In the genomic region with DNA sequence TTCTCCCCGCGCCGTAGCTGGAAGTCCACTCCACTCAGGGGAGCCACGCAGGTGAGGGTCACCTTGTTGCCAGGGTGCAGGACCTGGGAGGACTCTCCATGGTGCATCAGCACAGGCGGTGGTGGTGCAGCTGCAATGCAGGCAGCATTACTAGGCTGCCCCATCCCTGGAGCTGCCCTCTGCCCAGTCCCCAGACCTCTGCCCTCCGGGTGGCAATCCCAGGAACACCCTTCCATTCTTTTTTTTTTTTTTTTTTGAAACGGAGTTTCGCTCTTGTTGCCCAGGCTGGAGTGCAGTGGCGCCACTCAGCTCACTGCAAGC, we compare ENCODE assay signal across 18 cellular contexts.
"Had no signal": no experiment of that assay in that cellular context is flagged by ENCODE, and none has a peak within 500 bp of the region (broad histone marks: within the 10 kb centered on the region; RNA-seq: fewer than 3 reads in every experiment).

No MANE protein-coding gene starts in this region.

- H3K27ac ChIP-seq: dorsolateral prefrontal cortex, heart left ventricle, parathyroid adenoma, prostate gland, sigmoid colon, skin epidermis had no signal

- FAIRE-seq: frontal cortex had no signal

- H3K9ac ChIP-seq: parathyroid adenoma had no signal

- ATAC-seq: heart left ventricle; left ventricle myocardium superior; naive thymus-derived CD4-positive, alpha-beta T cell had no signal

- H3K4me1 ChIP-seq: prostate gland had no signal

- H3K36me3 ChIP-seq: heart left ventricle, prostate gland, sigmoid colon had no signal

- H3K9me3 ChIP-seq: heart left ventricle, prostate gland, sigmoid colon had no signal

- DNase-seq: central memory CD4-positive, alpha-beta T cell; cortex of kidney; effector CD8-positive, alpha-beta T cell; heart left ventricle; hypothalamus; islet precursor cell; left ventricle myocardium superior; naive thymus-derived CD4-positive, alpha-beta T cell; nucleus accumbens; sigmoid colon; stimulated activated CD4-positive, alpha-beta T cell treated with anti-CD3 and anti-CD28 coated beads, Interleukin-12 subunit alpha, Interleukin-12 subunit beta, amount 100 ng/mL, for 4 hours; stimulated activated naive CD4-positive, alpha-beta T cell treated with Interleukin-2 at 50 U/mL for 16 hours; trophoblast cell had no signal

- H3K4me3 ChIP-seq: heart left ventricle, prostate gland, sigmoid colon, skin epidermis had no signal

- H2AFZ ChIP-seq: parathyroid adenoma had no signal
